ENCODE assay signal across 9 cellular contexts in the genomic region with DNA sequence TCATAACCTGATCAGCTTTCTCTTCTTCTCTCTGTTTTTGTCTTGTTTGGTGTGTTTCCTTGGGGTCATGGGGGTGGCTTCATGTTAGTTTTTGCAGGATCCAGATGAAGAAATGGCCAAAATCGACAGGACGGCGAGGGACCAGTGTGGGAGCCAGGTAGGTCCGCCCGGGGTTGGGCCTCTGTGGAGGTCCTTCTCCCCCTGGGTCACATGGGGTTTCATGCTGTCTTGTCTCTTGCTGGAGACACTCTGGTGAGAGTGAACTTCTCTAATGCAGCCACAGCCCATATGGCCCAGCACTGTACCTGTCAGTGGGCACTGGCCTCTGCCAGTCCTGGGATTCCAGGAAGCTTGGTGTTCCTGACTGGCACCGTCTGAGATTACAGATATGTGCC. TPM values are rescaled to one million over a fixed set of nuclear protein-coding genes. Genes with fewer than 3 reads are reported as not detected.
DNase-seq lines count a peak whose midpoint lies in the region; ATAC-seq and TF ChIP-seq lines count a peak whose summit lies in the region.
"Had no signal": no experiment of that assay in that cellular context is flagged by ENCODE, and none has a peak within 500 bp of the region (broad histone marks: within the 10 kb centered on the region; RNA-seq: fewer than 3 reads in every experiment).

No MANE protein-coding gene starts in this region.

- peaks cover 2% of the 10 kb centered on the region for H3K4me1 Mint-ChIP-seq in endodermal cell

- H3K79me2 ChIP-seq in OCI-LY7 (ENCODE audit: insufficient read depth, low read depth, low read length): no peaks in the 10 kb centered on the region

- peak overlapping the region; percentile 31; the same call in 1 of the 2 replicates for H2AFZ ChIP-seq in OCI-LY7 (ENCODE audit: low read length)

- 91 to 93% methylated on average over 6 of the region's 6 CpGs for WGBS in endodermal cell (ENCODE audit: insufficient coverage in 1 of 2, insufficient read length in 1 of 2), 2 experiments
- WGBS in ovary, 3 donors: 64 to 69% (median 67%) methylated on average over 6 of the region's 6 CpGs

- CTCF ChIA-PET in OCI-LY7 (lab: Charles Lee; ENCODE audit: unreplicated experiment): no interaction called here

- H3K9me3 Mint-ChIP-seq in endodermal cell: no peaks in the 10 kb centered on the region

- no peaks in the 10 kb centered on the region for H3K36me3 ChIP-seq in ES-I3 (ENCODE audit: insufficient read depth, low read length)
- peaks cover 33% of the 10 kb centered on the region for H3K36me3 ChIP-seq in OCI-LY7 (ENCODE audit: insufficient read depth, low read length)
- peaks cover 26% of the 10 kb centered on the region for H3K36me3 ChIP-seq in endodermal cell (ENCODE audit: control insufficient read depth, insufficient read depth, low read length)
- no peaks in the 10 kb centered on the region for H3K36me3 ChIP-seq in ovary

- H3K9ac ChIP-seq in ES-I3 (ENCODE audit: low read depth, low read length) (peak overlapping the region; percentile 45; the same call in 1 of the 2 replicates), endodermal cell (ENCODE audit: extremely low read depth, low read length, poor library complexity, severe bottlenecking) (no peak overlapping the region)

- peaks cover 7% of the 10 kb centered on the region for H3K36me3 Mint-ChIP-seq in endodermal cell (ENCODE audit: low read depth)

- no peaks in the 10 kb centered on the region for H3K9me2 ChIP-seq in OCI-LY7 (ENCODE audit: insufficient read depth, low read length)

- no peaks in the 10 kb centered on the region for H3K27me3 Mint-ChIP-seq in endodermal cell (ENCODE audit: insufficient read depth)

- no peaks in the 10 kb centered on the region for H3K27me3 ChIP-seq in endodermal cell (ENCODE audit: control insufficient read depth, insufficient read depth, low read length, poor library complexity, severe bottlenecking)
- no peaks in the 10 kb centered on the region for H3K27me3 ChIP-seq in ovary

- DNase-seq in OCI-LY7 (ENCODE audit: low spot score) (no peak), endodermal cell (no peak), ovary (no peak), SHP77 treated with DMSO at 0.1 percent for 48 hours (lab: John Stamatoyannopoulos, UW) (no peak)
- DNase-seq in central memory CD4-positive, alpha-beta T cell: no peak
- DNase-seq: activated CD4-positive, alpha-beta T cell treated with anti-CD3 and anti-CD28 coated beads, Interleukin-2, amount 50 U/mL, for 4 hours had no signal

- H3K4me2 ChIP-seq in OCI-LY7 (ENCODE audit: low read length): peak overlapping the region; percentile 67

- no peaks in the 10 kb centered on the region for H3K9me3 ChIP-seq in ES-I3 (ENCODE audit: control insufficient read depth, insufficient read depth, low read length)
- no peaks in the 10 kb centered on the region for H3K9me3 ChIP-seq in OCI-LY7 (ENCODE audit: low read length)
- H3K9me3 ChIP-seq in endodermal cell (ENCODE audit: control insufficient read depth, low read length): no peaks in the 10 kb centered on the region
- no peaks in the 10 kb centered on the region for H3K9me3 ChIP-seq in ovary

- intact Hi-C loops in OCI-LY7 (cut with micrococcal nuclease; ENCODE audit: unreplicated experiment): no loop called here
- intact Hi-C loops in ovary (cut with DNase I): no loop called here

- ATAC-seq in HG02840 (IDR thresholded peaks at IDR 0.05; ENCODE audit: low FRiP score, unreplicated experiment) (no peak), HG03378 (IDR thresholded peaks at IDR 0.05; ENCODE audit: unreplicated experiment) (no peak)

- H3K27ac Mint-ChIP-seq in endodermal cell: peak overlapping the region; percentile 76

- H4K20me1 ChIP-seq in OCI-LY7 (ENCODE audit: insufficient read depth, low read length): no peaks in the 10 kb centered on the region

- BruUV-seq in OCI-LY7 (replicated peaks; lab: Mats Ljungman, UMichigan): no TSS peak

- POLR2A ChIA-PET in OCI-LY7 (lab: Charles Lee): interaction anchor here (0.7 to 0.8 kb wide), 2 partner anchors 11 to 13 kb away, joined by 3 read pairs; no protein-coding TSS in a partner anchor

- H3K27ac ChIP-seq in OCI-LY7 (ENCODE audit: low read depth, low read length, poor library complexity, severe bottlenecking) (no peak overlapping the region), endodermal cell (ENCODE audit: low read depth, low read length) (no peak overlapping the region), ovary (no peak overlapping the region)

- no peak for TF ChIP-seq POLR2A in ovary (IDR thresholded peaks at IDR 0.05)

- H3K4me3 Mint-ChIP-seq in endodermal cell: peak overlapping the region; percentile 79

- TF ChIP-seq EP300 in ovary (IDR thresholded peaks at IDR 0.05): no peak

- TF ChIP-seq CTCF in OCI-LY7 (conservative IDR thresholded peaks at IDR 0.05; ENCODE audit: low read length) (no peak), endodermal cell (conservative IDR thresholded peaks at IDR 0.05) (no peak), ovary (IDR thresholded peaks at IDR 0.05) (no peak)

- H3K4me1 ChIP-seq in ES-I3 (ENCODE audit: insufficient read depth, low read length) (no peaks in the 10 kb centered on the region), OCI-LY7 (ENCODE audit: insufficient read depth, low read length, poor library complexity, severe bottlenecking) (peaks cover 50% of the 10 kb centered on the region), endodermal cell (ENCODE audit: control insufficient read depth, insufficient read depth, low read length) (no peaks in the 10 kb centered on the region), ovary (ENCODE audit: insufficient read depth) (peaks cover 4% of the 10 kb centered on the region)

- peak overlapping the region; percentile 76 for H3K4me3 ChIP-seq in OCI-LY7 (ENCODE audit: low read depth, low read length, poor library complexity, severe bottlenecking)
- H3K4me3 ChIP-seq in endodermal cell (ENCODE audit: low read length): peak overlapping the region; percentile 72
- peak overlapping the region; percentile 48 for H3K4me3 ChIP-seq in ovary

RNA-seq across cellular contexts. Expression of a gene that starts 1.1 kb away (rescaled TPM):
- 13.4 and 23.2 TPM in 2 replicates for total RNA-seq in OCI-LY7 (2014; rRNA removed; shearing (Covaris generic))
- total RNA-seq in OCI-LY7 (2022) (34.0 and 36.1 TPM in 2 replicates), endodermal cell (10 to 100 TPM; 33.3 to 34.9 TPM), ovary (1 to 10 TPM in 3 of 7 donors, under 1 TPM in 4; 0.36 to 1.8 (median 0.98) TPM)
- 16.2 TPM for polyA plus RNA-seq in endodermal cell (2013, experiment 1 of 2)
- polyA plus RNA-seq in endodermal cell (2013, experiment 2 of 2): 15.1 TPM
- 1 to 10 TPM in 1 of 2 donors, under 1 TPM in 1; 0.94 to 2.7 TPM for polyA plus RNA-seq in ovary

Comparison
In these comparisons a context has a peak if more than half of its experiments do, and no peak if none do; other contexts are left out.
1. RNA of a gene that starts 1.1 kb away (total RNA-seq): 13.4 to 36.1 TPM in OCI-LY7 and 33.3 to 34.9 TPM in endodermal cell; 0.36 to 1.8 TPM in ovary; every median in the first group is over 4 times any median in the second.
2. Peak in every context shown above with its lines, with median percentiles within 50 percentile points of each other: H3K4me3 ChIP-seq.